In the genomic region with DNA sequence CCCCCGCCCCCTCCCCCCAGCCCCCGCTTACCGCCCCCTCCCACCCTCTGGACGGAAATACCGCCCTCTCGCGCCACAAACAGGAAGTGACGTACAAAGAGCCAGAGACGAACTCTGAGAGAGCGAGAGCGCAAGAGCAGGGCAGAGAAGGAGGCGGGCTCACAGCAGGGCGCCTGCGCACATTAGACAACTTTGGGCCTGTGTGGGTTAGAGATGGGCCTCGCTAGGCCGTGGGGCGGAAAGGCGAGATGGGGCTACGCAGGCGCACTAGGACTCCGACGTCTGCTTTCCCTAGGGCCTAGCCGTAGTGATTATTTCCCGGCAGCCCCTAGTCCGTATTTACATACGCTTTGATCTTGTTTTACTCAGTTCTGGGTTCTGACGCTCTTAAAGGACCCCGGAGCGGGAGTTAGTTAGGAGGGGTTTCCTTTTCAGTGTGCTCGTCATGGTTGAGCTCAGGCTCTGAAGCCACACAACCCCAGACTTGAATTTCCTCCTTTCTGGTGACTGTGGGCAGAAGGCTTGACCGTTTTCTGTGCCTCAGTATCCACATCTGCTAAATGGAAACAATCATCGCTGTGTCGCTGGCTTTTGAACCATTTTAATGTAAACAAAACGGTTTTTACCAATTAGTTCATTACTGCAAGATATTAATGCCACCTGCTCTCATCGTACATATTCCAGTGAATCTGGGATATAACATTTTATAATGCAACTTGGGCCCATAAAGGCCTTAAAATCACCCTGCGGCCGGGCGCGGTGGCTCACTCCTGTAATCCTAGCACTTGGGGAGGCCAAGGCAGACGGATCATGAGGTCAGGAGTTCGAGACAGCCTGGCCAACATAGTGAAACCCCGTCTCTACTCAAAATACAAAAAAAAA, we compare ENCODE assay signal across 8 cellular contexts.
A peak's percentile ranks its signal among the peaks of the same experiment; 100 is the strongest.
DNase-seq lines count a peak whose midpoint lies in the region; ATAC-seq and TF ChIP-seq lines count a peak whose summit lies in the region.

No MANE protein-coding gene starts in this region.

- no peaks in the 10 kb centered on the region for H3K27me3 Mint-ChIP-seq in effector memory CD8-positive, alpha-beta T cell

- peak overlapping the region; percentile 88 to 89 for H3K4me3 Mint-ChIP-seq in effector memory CD8-positive, alpha-beta T cell

- peak overlapping the region; percentile 95 to 97 for H3K27ac Mint-ChIP-seq in effector memory CD8-positive, alpha-beta T cell

- peaks cover 36% of the 10 kb centered on the region for H3K36me3 Mint-ChIP-seq in effector memory CD8-positive, alpha-beta T cell (ENCODE audit: insufficient read depth)

- TF ChIP-seq CTCF in GM20000 (IDR thresholded peaks at IDR 0.05; ENCODE audit: extremely low read depth, missing control alignments): no peak

- DNase-seq in COLO829 (ENCODE audit: low spot score) (peak; percentile 99), GM20000 (ENCODE audit: low spot score) (peak; percentile 97), HS-5 (ENCODE audit: low read depth) (peak; percentile 97), NK-92 (lab: John Stamatoyannopoulos, UW; ENCODE audit: unreplicated experiment) (peak; percentile 86), medulla oblongata (ENCODE audit: extremely low spot score) (peak; percentile 100)
- DNase-seq in activated CD8-positive, alpha-beta memory T cell treated with anti-CD3 and anti-CD28 coated beads for 48 hours (ENCODE audit: low read depth in 2 of 3, low spot score in 2 of 3): peak; percentile 84 to 97 (median 91)
- DNase-seq in effector memory CD8-positive, alpha-beta T cell: peak; percentile 94 to 97 (median 95)
- peak; percentile 92 to 97 (median 93) for DNase-seq in stimulated activated CD4-positive, alpha-beta T cell treated with anti-CD3 and anti-CD28 coated beads, TNF-alpha, amount 100 ng/mL, for 48 hours (ENCODE audit: low read depth in 3 of 3)

- no peaks in the 10 kb centered on the region for H3K9me3 Mint-ChIP-seq in effector memory CD8-positive, alpha-beta T cell

- H3K4me1 Mint-ChIP-seq in effector memory CD8-positive, alpha-beta T cell (ENCODE audit: low read depth in 2 of 2): peaks cover 34 to 38% of the 10 kb centered on the region in 2 donors

- peak; percentile 78 for ATAC-seq in effector memory CD8-positive, alpha-beta T cell (replicated peaks)

Comparison
In these comparisons a context has a peak if more than half of its experiments do, and no peak if none do; other contexts are left out.
1. Peak in every context shown above with its lines: DNase-seq and ATAC-seq.